In genomic region chr6:158536891-158537798, GRCh38 we compare ENCODE assay signal across 9 cellular contexts. TPM values are rescaled to one million over a fixed set of nuclear protein-coding genes. Genes with fewer than 3 reads are reported as not detected.
DNase-seq lines count a peak whose midpoint lies in the region; ATAC-seq, FAIRE-seq and TF ChIP-seq lines count a peak whose summit lies in the region.
"Had no signal": no experiment of that assay in that cellular context is flagged by ENCODE, and none has a peak within 500 bp of the region (broad histone marks: within the 10 kb centered on the region; RNA-seq: fewer than 3 reads in every experiment).

No MANE protein-coding gene starts in this region.

- H3K4me3 ChIP-seq in parathyroid adenoma (ENCODE audit: low read depth, low read length), result peak overlapping the region; percentile 41

- no peaks in the 10 kb centered on the region for H3K9me3 ChIP-seq in parathyroid adenoma (ENCODE audit: control insufficient read depth, low read length)

- no peak overlapping the region for H3K27ac ChIP-seq in foreskin keratinocyte
- H3K27ac ChIP-seq in parathyroid adenoma, result peak overlapping the region; percentile 98
- H3K27ac ChIP-seq: KMS-11 had no signal

- no peak for TF ChIP-seq POLR2A in GM18505 (IDR thresholded peaks at IDR 0.05; ENCODE audit: borderline replicate concordance, extremely low read depth, insufficient read depth, insufficient read length)

- H3K27me3 ChIP-seq in foreskin keratinocyte, result peaks cover 58% of the 10 kb centered on the region
- no peaks in the 10 kb centered on the region for H3K27me3 ChIP-seq in parathyroid adenoma (ENCODE audit: control insufficient read depth, insufficient read depth, low read length)

- H3K36me3 ChIP-seq in parathyroid adenoma (ENCODE audit: control insufficient read depth, insufficient read depth, low read length), result no peaks in the 10 kb centered on the region

- H3K4me1 ChIP-seq in foreskin keratinocyte (no peaks in the 10 kb centered on the region), parathyroid adenoma (peaks cover 5% of the 10 kb centered on the region)

- peak overlapping the region; percentile 98 for H2AFZ ChIP-seq in parathyroid adenoma

- peak overlapping the region; percentile 99 for H3K9ac ChIP-seq in parathyroid adenoma
- H3K9ac ChIP-seq: KMS-11 had no signal

- FAIRE-seq in D721Med (lab: Jason Lieb, UNC), result no peak

- DNase-seq in D721Med (ENCODE audit: insufficient read length, low spot score) (peak; percentile 45), NCI-H146 treated with DMSO at 0.1 percent for 48 hours (lab: John Stamatoyannopoulos, UW; ENCODE audit: unreplicated experiment) (peak; percentile 69), foreskin keratinocyte (no peak)
- DNase-seq in activated CD8-positive, alpha-beta memory T cell treated with anti-CD3 and anti-CD28 coated beads, Interleukin-2, amount 50 U/mL, for 48 hours, result peak; percentile 52

- TF ChIP-seq CTCF in D721Med (IDR thresholded peaks at IDR 0.05; ENCODE audit: insufficient read depth, missing control alignments) (no peak), foreskin keratinocyte (conservative IDR thresholded peaks at IDR 0.05) (no peak), parathyroid adenoma (IDR thresholded peaks at IDR 0.05) (no peak)

- peak; percentile 42 for ATAC-seq in foreskin keratinocyte
- no peak for ATAC-seq in GM18505 (IDR thresholded peaks at IDR 0.05; ENCODE audit: unreplicated experiment)
- ATAC-seq in HG03280 (IDR thresholded peaks at IDR 0.05; ENCODE audit: unreplicated experiment), result no peak
- ATAC-seq in HG03520 (IDR thresholded peaks at IDR 0.05; ENCODE audit: unreplicated experiment), result no peak

- peak overlapping the region; percentile 69 for H3K4me2 ChIP-seq in parathyroid adenoma (ENCODE audit: low read length)
- H3K4me2 ChIP-seq: KMS-11 had no signal

- H3K79me2 ChIP-seq in parathyroid adenoma, result peaks cover 13% of the 10 kb centered on the region

RNA-seq across cellular contexts. Expression of gene TMEM181, which starts 22.7 kb away (rescaled TPM):
- 29.5 and 32.8 TPM in 2 replicates for total RNA-seq in foreskin keratinocyte
- 8.0 and 8.7 TPM in 2 replicates for polyA plus RNA-seq in foreskin keratinocyte

Comparison
In these comparisons a context has a peak if more than half of its experiments do, and no peak if none do; other contexts are left out.
1. DNase-seq: peak in D721Med (single experiment), NCI-H146 treated with DMSO at 0.1 percent for 48 hours (single experiment) and activated CD8-positive, alpha-beta memory T cell treated with anti-CD3 and anti-CD28 coated beads, Interleukin-2, amount 50 U/mL, for 48 hours (single experiment); none in foreskin keratinocyte (0 of 2).